In genomic region chr11:78574386-78575381, GRCh38 we compare ENCODE assay signal across 8 cellular contexts. TPM values are rescaled to one million over a fixed set of nuclear protein-coding genes. Genes with fewer than 3 reads are reported as not detected.
DNase-seq lines count a peak whose midpoint lies in the region; ATAC-seq and TF ChIP-seq lines count a peak whose summit lies in the region.

Gene NARS2 (minus strand): TSS chr11:78574864. CDS start chr11:78574488, 376 bp downstream.

- H3K9me3 Mint-ChIP-seq in GM23338: no peaks in the 10 kb centered on the region
- peaks cover 0 to 2% (median 0%) of the 10 kb centered on the region in 11 donors for H3K9me3 Mint-ChIP-seq in naive thymus-derived CD4-positive, alpha-beta T cell
- H3K9me3 Mint-ChIP-seq in stimulated activated naive B cell treated with anti-CD40 and anti-IgM and Interleukin-4, amounts not matched to agents 10 μg/mL and 1 μg/mL and 100 μg/mL, for 72 hours: peaks cover 0 to 3% of the 10 kb centered on the region in 2 donors

- H3K27me3 ChIP-seq in DOHH2 (ENCODE audit: control insufficient read depth, low read length) (no peaks in the 10 kb centered on the region), GM23338 (ENCODE audit: insufficient read depth) (no peaks in the 10 kb centered on the region), fibroblast of lung (ENCODE audit: control insufficient read depth, insufficient read depth, low read length) (no peaks in the 10 kb centered on the region)
- H3K27me3 ChIP-seq in naive thymus-derived CD4-positive, alpha-beta T cell (ENCODE audit: control insufficient read depth in 2 of 2, insufficient read depth in 2 of 2, low read length in 2 of 2): no peaks in the 10 kb centered on the region

- TF ChIP-seq CTCF in DOHH2 (IDR thresholded peaks at IDR 0.05; ENCODE audit: low read depth, low read length, poor library complexity, severe bottlenecking) (no peak), GM23338 (conservative IDR thresholded peaks at IDR 0.05; ENCODE audit: low read depth in 2 of 2) (no peak), fibroblast of lung (conservative IDR thresholded peaks at IDR 0.05 in 1 of 2, IDR thresholded peaks at IDR 0.05 in 1 of 2; ENCODE audit: low read depth in 1 of 2, low read length in 2 of 2) (no peak)

- DNase-seq in GM23338 (ENCODE audit: low spot score): peak; percentile 98
- DNase-seq in LHCN-M2 (ENCODE audit: low read depth): peak; percentile 98
- DNase-seq in RPMI8226: peak; percentile 99
- DNase-seq in activated T-helper 1 cell treated with anti-CD3 and anti-CD28 coated beads, Interleukin-2, amount 50 U/mL, for 16 hours (ENCODE audit: low read depth in 1 of 2, low spot score in 1 of 2): peak; percentile 91 to 96
- DNase-seq in fibroblast of lung (ENCODE audit: low read depth in 2 of 2): peak; percentile 95 to 97
- DNase-seq in naive thymus-derived CD4-positive, alpha-beta T cell: peak; percentile 89 to 97 (median 96)
- DNase-seq in stimulated activated naive B cell treated with anti-CD40 and anti-IgM and Interleukin-4, amounts not matched to agents 10 μg/mL and 1 μg/mL and 100 μg/mL, for 72 hours: peak; percentile 94

- peak within 1 kb of the TSS; percentile 98 for H3K4me3 Mint-ChIP-seq in GM23338
- peak within 1 kb of the TSS; percentile 93 to 100 (median 98) for H3K4me3 Mint-ChIP-seq in naive thymus-derived CD4-positive, alpha-beta T cell
- H3K4me3 Mint-ChIP-seq in stimulated activated naive B cell treated with anti-CD40 and anti-IgM and Interleukin-4, amounts not matched to agents 10 μg/mL and 1 μg/mL and 100 μg/mL, for 72 hours: peak within 1 kb of the TSS; percentile 87 to 97

- peaks cover 41% of the 10 kb centered on the region for H3K79me2 ChIP-seq in DOHH2 (ENCODE audit: control insufficient read depth, low read length)
- peaks cover 28% of the 10 kb centered on the region for H3K79me2 ChIP-seq in GM23338 (replicated peaks; ENCODE audit: insufficient read depth)
- H3K79me2 ChIP-seq in fibroblast of lung (ENCODE audit: control insufficient read depth, insufficient read depth, low read length): peaks cover 3% of the 10 kb centered on the region

- intact Hi-C loops in naive thymus-derived CD4-positive, alpha-beta T cell (cut with micrococcal nuclease): loop anchor here (1.0 to 10.0 kb wide), 12 partner anchors 10 to 1527 kb away; partner anchors contain the start of genes GAB2 (in 2 of the 2), INTS4 (in 2 of the 2), KCTD21 (in 2 of the 2) and USP35 (in 2 of the 2)

- H3F3A ChIP-seq in DOHH2 (ENCODE audit: control insufficient read depth, insufficient read depth) (no peaks in the 10 kb centered on the region; the same call in 1 of the 2 replicates), GM23338 (replicated peaks; ENCODE audit: low read depth) (0 out of 2 replicates have a peak, but pooled peaks cover 4% of the 10 kb centered on the region)

- H3K27me3 Mint-ChIP-seq in GM23338 (ENCODE audit: insufficient read depth, low read depth, poor library complexity): peaks cover 2% of the 10 kb centered on the region
- peaks cover 0 to 5% (median 0%) of the 10 kb centered on the region in 5 donors for H3K27me3 Mint-ChIP-seq in naive thymus-derived CD4-positive, alpha-beta T cell
- H3K27me3 Mint-ChIP-seq in stimulated activated naive B cell treated with anti-CD40 and anti-IgM and Interleukin-4, amounts not matched to agents 10 μg/mL and 1 μg/mL and 100 μg/mL, for 72 hours: no peaks in the 10 kb centered on the region

- H3K4me1 ChIP-seq in DOHH2 (ENCODE audit: control insufficient read depth, low read length) (peaks cover 25% of the 10 kb centered on the region), GM23338 (ENCODE audit: insufficient read depth) (peaks cover 35% of the 10 kb centered on the region), fibroblast of lung (ENCODE audit: control insufficient read depth, extremely low read depth, insufficient read depth, low read length) (no peaks in the 10 kb centered on the region)
- peaks cover 7 to 21% of the 10 kb centered on the region in 2 donors for H3K4me1 ChIP-seq in naive thymus-derived CD4-positive, alpha-beta T cell (ENCODE audit: control insufficient read depth in 2 of 2, insufficient read depth in 2 of 2, low read length in 2 of 2)

- POLR2A ChIA-PET in naive thymus-derived CD4-positive, alpha-beta T cell (lab: Charles Lee): interaction anchor here (0.9 to 2.4 kb wide), 5 partner anchors 10 to 580 kb away, joined by 3 to 15 read pairs (median 6); partner anchors contain the start of genes ALG8 and INTS4

- no peaks in the 10 kb centered on the region for H3K9me2 ChIP-seq in DOHH2 (replicated peaks; ENCODE audit: control insufficient read depth, low read length)
- no peaks in the 10 kb centered on the region for H3K9me2 ChIP-seq in GM23338 (ENCODE audit: insufficient read depth)

- H3K4me1 Mint-ChIP-seq in GM23338: peaks cover 27% of the 10 kb centered on the region
- H3K4me1 Mint-ChIP-seq in naive thymus-derived CD4-positive, alpha-beta T cell: peaks cover 24 to 63% (median 50%) of the 10 kb centered on the region in 7 donors
- H3K4me1 Mint-ChIP-seq in stimulated activated naive B cell treated with anti-CD40 and anti-IgM and Interleukin-4, amounts not matched to agents 10 μg/mL and 1 μg/mL and 100 μg/mL, for 72 hours: peaks cover 21 to 28% of the 10 kb centered on the region in 2 donors

- H3K27ac ChIP-seq in DOHH2 (ENCODE audit: low read depth, low read length) (peak within 1 kb of the TSS; percentile 21; the same call in 1 of the 2 replicates), GM23338 (ENCODE audit: low read depth) (peak within 1 kb of the TSS; percentile 80), fibroblast of lung (ENCODE audit: insufficient read depth, low read length) (peak within 1 kb of the TSS; percentile 77)
- peak within 1 kb of the TSS; percentile 96 for H3K27ac ChIP-seq in naive thymus-derived CD4-positive, alpha-beta T cell (ENCODE audit: low read depth, low read length)

- H3K36me3 Mint-ChIP-seq in GM23338 (ENCODE audit: low read depth): peaks cover 14% of the 10 kb centered on the region
- peaks cover 0 to 14% (median 11%) of the 10 kb centered on the region in 5 donors for H3K36me3 Mint-ChIP-seq in naive thymus-derived CD4-positive, alpha-beta T cell
- peaks cover 10 to 22% of the 10 kb centered on the region in 2 donors for H3K36me3 Mint-ChIP-seq in stimulated activated naive B cell treated with anti-CD40 and anti-IgM and Interleukin-4, amounts not matched to agents 10 μg/mL and 1 μg/mL and 100 μg/mL, for 72 hours

- H4K20me1 ChIP-seq in DOHH2 (ENCODE audit: control insufficient read depth, insufficient read depth, low read depth, low read length) (no peaks in the 10 kb centered on the region), GM23338 (replicated peaks; ENCODE audit: insufficient read depth) (no peaks in the 10 kb centered on the region), fibroblast of lung (ENCODE audit: control insufficient read depth, extremely low read depth, insufficient read depth, low read length) (no peaks in the 10 kb centered on the region)

- H2AFZ ChIP-seq in GM23338 (peak within 1 kb of the TSS; percentile 88), fibroblast of lung (ENCODE audit: low read length) (peak within 1 kb of the TSS; percentile 93)

- CTCF ChIA-PET in naive thymus-derived CD4-positive, alpha-beta T cell (lab: Charles Lee): interaction anchor here (1.0 to 2.6 kb wide), 3 partner anchors 10 to 71 kb away, joined by 3 to 29 read pairs (median 4); no protein-coding TSS in a partner anchor

- peak within 1 kb of the TSS; percentile 98 for H3K27ac Mint-ChIP-seq in GM23338
- peak within 1 kb of the TSS; percentile 86 to 99 (median 98) for H3K27ac Mint-ChIP-seq in naive thymus-derived CD4-positive, alpha-beta T cell
- H3K27ac Mint-ChIP-seq in stimulated activated naive B cell treated with anti-CD40 and anti-IgM and Interleukin-4, amounts not matched to agents 10 μg/mL and 1 μg/mL and 100 μg/mL, for 72 hours: peak within 1 kb of the TSS; percentile 94

- H3K9ac ChIP-seq in fibroblast of lung (ENCODE audit: insufficient read depth, low read length): peak within 1 kb of the TSS; percentile 77

- no peaks in the 10 kb centered on the region for H3K9me3 ChIP-seq in DOHH2 (ENCODE audit: control insufficient read depth, insufficient read depth, low read length)
- no peaks in the 10 kb centered on the region for H3K9me3 ChIP-seq in fibroblast of lung (ENCODE audit: control insufficient read depth, insufficient read depth, low read depth, low read length)
- no peaks in the 10 kb centered on the region for H3K9me3 ChIP-seq in naive thymus-derived CD4-positive, alpha-beta T cell (ENCODE audit: control insufficient read depth in 2 of 3, low read length in 3 of 3)

- peak; percentile 92 for ATAC-seq in GM23338
- ATAC-seq in naive thymus-derived CD4-positive, alpha-beta T cell: peak; percentile 99
- ATAC-seq in stimulated activated naive B cell treated with anti-CD40 and anti-IgM and Interleukin-4, amounts not matched to agents 10 μg/mL and 1 μg/mL and 100 μg/mL, for 72 hours (replicated peaks): peak; percentile 94 to 97

- H3K36me3 ChIP-seq in DOHH2 (ENCODE audit: control insufficient read depth, low read length): peaks cover 36% of the 10 kb centered on the region
- peaks cover 3% of the 10 kb centered on the region; the same call in 1 of the 2 replicates for H3K36me3 ChIP-seq in GM23338 (ENCODE audit: insufficient read depth)
- no peaks in the 10 kb centered on the region for H3K36me3 ChIP-seq in fibroblast of lung (ENCODE audit: control insufficient read depth, insufficient read depth, low read length)
- H3K36me3 ChIP-seq in naive thymus-derived CD4-positive, alpha-beta T cell (ENCODE audit: control insufficient read depth in 2 of 3, insufficient read depth in 3 of 3, low read length in 3 of 3): peaks cover 0 to 16% (median 0%) of the 10 kb centered on the region in 3 experiments

- H3K4me2 ChIP-seq in DOHH2 (ENCODE audit: low read length) (peak within 1 kb of the TSS; percentile 73), GM23338 (peak within 1 kb of the TSS; percentile 85), fibroblast of lung (ENCODE audit: extremely low read depth, insufficient read depth, low read length) (peak within 1 kb of the TSS; percentile 92)

- H3K4me3 ChIP-seq in DOHH2 (ENCODE audit: low read length): peak within 1 kb of the TSS; percentile 97
- H3K4me3 ChIP-seq in GM23338: peak within 1 kb of the TSS; percentile 70
- H3K4me3 ChIP-seq in fibroblast of lung (replicated peaks in 1 of 4; ENCODE audit: control extremely low read depth in 1 of 4, insufficient read depth in 1 of 4, low read depth in 3 of 4, low read length in 4 of 4): peak within 1 kb of the TSS; percentile 79 to 88 (median 86)
- peak within 1 kb of the TSS; percentile 70 for H3K4me3 ChIP-seq in naive thymus-derived CD4-positive, alpha-beta T cell (ENCODE audit: low read length)

TF ChIP-seq in GM23338, 12 proteins besides CTCF, POLR2A, EP300 and RAD21 (continues in another document):
- TF ChIP-seq ZNF331 (CRISPR knock-in tag; IDR thresholded peaks at IDR 0.05; ENCODE audit: low read depth): no peak

RNA-seq across cellular contexts. Expression of gene NARS2, which starts in this region (rescaled TPM):
- total RNA-seq in GM23338 (2014; rRNA removed; shearing (Covaris generic)): 40.9 and 45.7 TPM in 2 replicates
- polyA plus RNA-seq in GM23338 (2016; fragmentation: Nextera tagmentation; extraction: Ambion mirVana): 50.9 and 62.0 TPM in 2 replicates
- 24.0 and 24.3 TPM in 2 replicates for total RNA-seq in LHCN-M2 (2014; rRNA removed)
- polyA plus RNA-seq in LHCN-M2 (2012): 12.9 TPM
- 15.7 and 18.5 TPM in 2 replicates for total RNA-seq in fibroblast of lung
- 13.2 and 15.3 TPM in 2 replicates for polyA plus RNA-seq in fibroblast of lung
- 11.2 and 11.9 TPM in 2 replicates for polyA plus RNA-seq in fibroblast of lung (2012)
- 0.82 and 1.6 TPM in 2 replicates for polyA minus RNA-seq in fibroblast of lung (ENCODE audit: low replicate concordance)
- total RNA-seq in naive thymus-derived CD4-positive, alpha-beta T cell: 10 to 100 TPM in 4 of 5 experiments, 1 to 10 TPM in 1; 9.3 to 21.5 (median 19.7) TPM
- polyA plus RNA-seq in naive thymus-derived CD4-positive, alpha-beta T cell: 10 to 100 TPM; 14.1 to 19.0 TPM

Comparison
In these comparisons a context has a peak if more than half of its experiments do, and no peak if none do; other contexts are left out.
1. Peak in every context shown above with its lines: DNase-seq, ATAC-seq, H3K4me3 ChIP-seq and H3K27ac ChIP-seq.
2. H3K27ac ChIP-seq: peak in every context shown above with its lines; median percentile 96 in naive thymus-derived CD4-positive, alpha-beta T cell; 80 in GM23338; 77 in fibroblast of lung; 21 in DOHH2.